In genomic region chr12:122983789-122984515, GRCh38 we compare ENCODE assay signal across 8 cellular contexts. TPM values are rescaled to one million over a fixed set of nuclear protein-coding genes. Genes with fewer than 3 reads are reported as not detected.
DNase-seq lines count a peak whose midpoint lies in the region; ATAC-seq and TF ChIP-seq lines count a peak whose summit lies in the region.
"Had no signal": no experiment of that assay in that cellular context is flagged by ENCODE, and none has a peak within 500 bp of the region (broad histone marks: within the 10 kb centered on the region; RNA-seq: fewer than 3 reads in every experiment).

No MANE protein-coding gene starts in this region.

- no peak for DNase-seq in activated T-helper 1 cell treated with anti-CD3 and anti-CD28 coated beads, Interleukin-12 subunit alpha, Interleukin-12 subunit beta, Interleukin-2, Interleukin-4 antibody, amounts not matched to agents 30 ng/mL and 10 ng/mL and 1 ng/mL, durations not matched to agents 14 hours and 24 hours and 36 hours (ENCODE audit: low spot score)
- DNase-seq in NCI-H1417 (lab: John Stamatoyannopoulos, UW) (no peak), Calu3 (no peak)
- DNase-seq: NCI-H1092 had no signal

- BruUV-seq in Calu3 (replicated peaks; lab: Mats Ljungman, UMichigan) = no TSS peak

- TF ChIP-seq CTCF in Calu3 (IDR thresholded peaks at IDR 0.05; ENCODE audit: unreplicated experiment) = no peak

- CTCF ChIA-PET in Calu3 (lab: Charles Lee) = no interaction called here

- H3K27me3 ChIP-seq in layer of hippocampus (ENCODE audit: control insufficient read depth, insufficient read depth, low read length) = no peaks in the 10 kb centered on the region

- peaks cover 6 to 18% (median 7%) of the 10 kb centered on the region in 3 donors for H3K4me1 Mint-ChIP-seq in IgD-negative memory B cell
- peaks cover 35% of the 10 kb centered on the region for H3K4me1 Mint-ChIP-seq in activated T-helper 1 cell treated with anti-CD3 and anti-CD28 coated beads, Interleukin-12 subunit alpha, Interleukin-12 subunit beta, Interleukin-2, Interleukin-4 antibody, amounts not matched to agents 30 ng/mL and 10 ng/mL and 1 ng/mL, durations not matched to agents 14 hours and 24 hours and 36 hours (ENCODE audit: low read depth)
- H3K4me1 Mint-ChIP-seq in stimulated activated memory B cell treated with anti-CD40 and anti-IgM and Interleukin-4, amounts not matched to agents 10 μg/mL and 1 μg/mL and 100 μg/mL, for 72 hours = peaks cover 60% of the 10 kb centered on the region
- H3K4me1 Mint-ChIP-seq in Calu3 (ENCODE audit: low read depth, unreplicated experiment) = peaks cover 8% of the 10 kb centered on the region

- no peak for ATAC-seq in stimulated activated memory B cell treated with anti-CD40 and anti-IgM and Interleukin-4, amounts not matched to agents 10 μg/mL and 1 μg/mL and 100 μg/mL, for 72 hours
- ATAC-seq in HG02642 (IDR thresholded peaks at IDR 0.05; ENCODE audit: poor library complexity, unreplicated experiment) = no peak

- H3K27me3 Mint-ChIP-seq in IgD-negative memory B cell (no peaks in the 10 kb centered on the region), Calu3 (ENCODE audit: unreplicated experiment) (no peaks in the 10 kb centered on the region)
- no peaks in the 10 kb centered on the region for H3K27me3 Mint-ChIP-seq in activated T-helper 1 cell treated with anti-CD3 and anti-CD28 coated beads, Interleukin-12 subunit alpha, Interleukin-12 subunit beta, Interleukin-2, Interleukin-4 antibody, amounts not matched to agents 30 ng/mL and 10 ng/mL and 1 ng/mL, durations not matched to agents 14 hours and 24 hours and 36 hours (ENCODE audit: insufficient read depth)
- H3K27me3 Mint-ChIP-seq in stimulated activated memory B cell treated with anti-CD40 and anti-IgM and Interleukin-4, amounts not matched to agents 10 μg/mL and 1 μg/mL and 100 μg/mL, for 72 hours = no peaks in the 10 kb centered on the region

- peak overlapping the region in 2 of 3 donors; percentile 48 to 76 for H3K27ac Mint-ChIP-seq in IgD-negative memory B cell
- peak overlapping the region; percentile 34 for H3K27ac Mint-ChIP-seq in activated T-helper 1 cell treated with anti-CD3 and anti-CD28 coated beads, Interleukin-12 subunit alpha, Interleukin-12 subunit beta, Interleukin-2, Interleukin-4 antibody, amounts not matched to agents 30 ng/mL and 10 ng/mL and 1 ng/mL, durations not matched to agents 14 hours and 24 hours and 36 hours
- peak overlapping the region; percentile 92 for H3K27ac Mint-ChIP-seq in stimulated activated memory B cell treated with anti-CD40 and anti-IgM and Interleukin-4, amounts not matched to agents 10 μg/mL and 1 μg/mL and 100 μg/mL, for 72 hours
- no peak overlapping the region for H3K27ac Mint-ChIP-seq in Calu3 (ENCODE audit: unreplicated experiment)

- H3K36me3 Mint-ChIP-seq in IgD-negative memory B cell (no peaks in the 10 kb centered on the region), Calu3 (ENCODE audit: insufficient read depth, unreplicated experiment) (peaks cover 55% of the 10 kb centered on the region)
- H3K36me3 Mint-ChIP-seq in activated T-helper 1 cell treated with anti-CD3 and anti-CD28 coated beads, Interleukin-12 subunit alpha, Interleukin-12 subunit beta, Interleukin-2, Interleukin-4 antibody, amounts not matched to agents 30 ng/mL and 10 ng/mL and 1 ng/mL, durations not matched to agents 14 hours and 24 hours and 36 hours (ENCODE audit: low read depth) = peaks cover 19% of the 10 kb centered on the region
- H3K36me3 Mint-ChIP-seq in stimulated activated memory B cell treated with anti-CD40 and anti-IgM and Interleukin-4, amounts not matched to agents 10 μg/mL and 1 μg/mL and 100 μg/mL, for 72 hours = peaks cover 56% of the 10 kb centered on the region

- intact Hi-C loops in activated T-helper 1 cell treated with anti-CD3 and anti-CD28 coated beads, Interleukin-12 subunit alpha, Interleukin-12 subunit beta, Interleukin-2, Interleukin-4 antibody, amounts not matched to agents 30 ng/mL and 10 ng/mL and 1 ng/mL, durations not matched to agents 14 hours and 24 hours and 36 hours (cut with micrococcal nuclease) = no loop called here
- intact Hi-C loops in Calu3 (cut with micrococcal nuclease; ENCODE audit: unreplicated experiment) = no loop called here

- H3K27ac ChIP-seq in layer of hippocampus (ENCODE audit: low read depth, low read length) = peak overlapping the region; percentile 35

- H3K4me3 Mint-ChIP-seq in IgD-negative memory B cell (peak overlapping the region; percentile 12 to 67 (median 48)), Calu3 (ENCODE audit: low read depth, unreplicated experiment) (no peak overlapping the region)
- peak overlapping the region; percentile 66 for H3K4me3 Mint-ChIP-seq in activated T-helper 1 cell treated with anti-CD3 and anti-CD28 coated beads, Interleukin-12 subunit alpha, Interleukin-12 subunit beta, Interleukin-2, Interleukin-4 antibody, amounts not matched to agents 30 ng/mL and 10 ng/mL and 1 ng/mL, durations not matched to agents 14 hours and 24 hours and 36 hours
- H3K4me3 Mint-ChIP-seq in stimulated activated memory B cell treated with anti-CD40 and anti-IgM and Interleukin-4, amounts not matched to agents 10 μg/mL and 1 μg/mL and 100 μg/mL, for 72 hours = peak overlapping the region; percentile 18

- H3K9me3 Mint-ChIP-seq in IgD-negative memory B cell (no peaks in the 10 kb centered on the region), Calu3 (ENCODE audit: low read depth, unreplicated experiment) (no peaks in the 10 kb centered on the region)
- H3K9me3 Mint-ChIP-seq in activated T-helper 1 cell treated with anti-CD3 and anti-CD28 coated beads, Interleukin-12 subunit alpha, Interleukin-12 subunit beta, Interleukin-2, Interleukin-4 antibody, amounts not matched to agents 30 ng/mL and 10 ng/mL and 1 ng/mL, durations not matched to agents 14 hours and 24 hours and 36 hours = no peaks in the 10 kb centered on the region
- H3K9me3 Mint-ChIP-seq in stimulated activated memory B cell treated with anti-CD40 and anti-IgM and Interleukin-4, amounts not matched to agents 10 μg/mL and 1 μg/mL and 100 μg/mL, for 72 hours = no peaks in the 10 kb centered on the region

RNA-seq across cellular contexts. Expression of gene ARL6IP4, which starts 3.5 kb away (rescaled TPM):
- polyA plus RNA-seq in IgD-negative memory B cell = 296 TPM
- total RNA-seq in activated T-helper 1 cell treated with anti-CD3 and anti-CD28 coated beads, Interleukin-12 subunit alpha, Interleukin-12 subunit beta, Interleukin-2, Interleukin-4 antibody, amounts not matched to agents 30 ng/mL and 10 ng/mL and 1 ng/mL, durations not matched to agents 14 hours and 24 hours and 36 hours = 154 and 155 TPM in 2 replicates
- 171 TPM in 2 replicates for total RNA-seq in Calu3 (2022)

RNA-seq across cellular contexts. Expression of gene OGFOD2, which starts 8.9 kb away (rescaled TPM):
- 20.2 TPM for polyA plus RNA-seq in IgD-negative memory B cell
- total RNA-seq in activated T-helper 1 cell treated with anti-CD3 and anti-CD28 coated beads, Interleukin-12 subunit alpha, Interleukin-12 subunit beta, Interleukin-2, Interleukin-4 antibody, amounts not matched to agents 30 ng/mL and 10 ng/mL and 1 ng/mL, durations not matched to agents 14 hours and 24 hours and 36 hours = 18.0 and 22.1 TPM in 2 replicates
- 21.5 and 22.8 TPM in 2 replicates for total RNA-seq in Calu3 (2022)

RNA-seq across cellular contexts. Expression of gene ABCB9, which starts 17.7 kb away (rescaled TPM):
- polyA plus RNA-seq in IgD-negative memory B cell = 0.93 TPM
- 3.8 and 4.4 TPM in 2 replicates for total RNA-seq in activated T-helper 1 cell treated with anti-CD3 and anti-CD28 coated beads, Interleukin-12 subunit alpha, Interleukin-12 subunit beta, Interleukin-2, Interleukin-4 antibody, amounts not matched to agents 30 ng/mL and 10 ng/mL and 1 ng/mL, durations not matched to agents 14 hours and 24 hours and 36 hours
- total RNA-seq in Calu3 (2022) = 25.6 and 26.5 TPM in 2 replicates
